27 cellular contexts compared by ENCODE assay signal in the genomic region with DNA sequence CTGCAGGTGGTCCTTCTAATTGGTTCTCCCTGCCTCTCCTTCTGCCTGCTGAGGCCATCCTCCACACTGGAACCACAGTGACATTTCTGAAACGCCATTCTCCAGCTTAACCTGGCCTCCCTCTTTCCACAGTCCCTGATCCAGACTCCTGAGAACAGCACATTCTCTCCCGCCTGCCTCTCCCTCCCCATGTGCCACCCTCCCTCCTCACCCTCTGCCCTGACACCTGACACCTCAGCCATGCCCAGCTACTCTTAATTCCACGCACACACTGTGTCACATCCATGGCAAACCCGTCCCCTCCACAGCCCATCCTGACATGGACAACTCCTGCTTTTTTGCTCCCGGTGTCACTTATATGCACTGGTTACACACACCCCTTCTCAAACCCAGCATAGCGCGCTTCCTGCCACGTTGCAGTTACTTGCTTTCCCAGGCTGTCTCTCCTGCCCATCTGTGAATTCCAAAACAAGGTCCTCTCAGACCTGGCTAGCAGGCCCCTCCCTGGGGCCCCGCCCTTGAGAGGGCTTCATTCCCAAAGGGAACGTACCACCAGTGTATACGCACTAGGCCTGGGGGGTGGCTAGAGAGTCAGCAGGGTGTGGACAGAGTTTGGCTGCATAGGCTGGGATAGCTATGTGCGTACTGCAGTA.
DNase-seq lines count a peak whose midpoint lies in the region; ATAC-seq and TF ChIP-seq lines count a peak whose summit lies in the region.
"Had no signal": no experiment of that assay in that cellular context is flagged by ENCODE, and none has a peak within 500 bp of the region (broad histone marks: within the 10 kb centered on the region; RNA-seq: fewer than 3 reads in every experiment).

No MANE protein-coding gene starts in this region.

- peaks cover 0 to 6% of the 10 kb centered on the region in 2 donors for H3K4me1 ChIP-seq in right atrium auricular region
- H3K4me1 ChIP-seq in gastroesophageal sphincter = peaks cover 0 to 14% (median 0%) of the 10 kb centered on the region in 3 donors
- H3K4me1 ChIP-seq in neuronal stem cell (ENCODE audit: control insufficient read depth in 2 of 2, insufficient read depth in 1 of 2, low read depth in 1 of 2, low read length in 2 of 2) = peaks cover 0 to 9% of the 10 kb centered on the region in 2 donors
- H3K4me1 ChIP-seq: BE2C had no signal

- H4K91ac ChIP-seq in neuronal stem cell (ENCODE audit: low read depth, low read length, poor library complexity) = peak overlapping the region; percentile 9

- H3K4me3 ChIP-seq in right atrium auricular region (no peak overlapping the region), gastroesophageal sphincter (no peak overlapping the region), neuronal stem cell (ENCODE audit: low read length in 2 of 2) (peak overlapping the region in 1 of 2 donors; percentile 30)
- H3K4me3 ChIP-seq: coronary artery, MG63, thoracic aorta had no signal

- no peak overlapping the region for H3K4ac ChIP-seq in neuronal stem cell (ENCODE audit: low read length)

- no peak overlapping the region for H3K27ac Mint-ChIP-seq in activated naive CD4-positive, alpha-beta T cell treated with anti-CD3 and anti-CD28 coated beads, Interleukin-2, amount 10 ng/mL, durations not matched to agents 7 days and 5 days
- H3K27ac Mint-ChIP-seq: activated T-helper 1 cell treated with anti-CD3 and anti-CD28 coated beads, Interleukin-12 subunit alpha, Interleukin-12 subunit beta, Interleukin-2, Interleukin-4 antibody, amounts not matched to agents 30 ng/mL and 10 ng/mL and 1 ng/mL, durations not matched to agents 14 hours and 24 hours and 36 hours; nephron had no signal

- ATAC-seq in Right ventricle myocardium inferior (peak; percentile 60), gastroesophageal sphincter (peak; percentile 16)
- ATAC-seq in stimulated activated naive CD8-positive, alpha-beta T cell treated with anti-CD3 and anti-CD28 coated beads, Interleukin-15, Interleukin-2, amounts not matched to agents 100 U/mL and 50 U/mL, for 24 hours = no peak

- no peak overlapping the region for H3K4me2 ChIP-seq in neuronal stem cell (ENCODE audit: insufficient read depth, low read length, poor library complexity, severe bottlenecking)

- TF ChIP-seq CTCF in right atrium auricular region (IDR thresholded peaks at IDR 0.05) (no peak), gastroesophageal sphincter (IDR thresholded peaks at IDR 0.05) (no peak)

- no peak overlapping the region for H3K23ac ChIP-seq in neuronal stem cell (ENCODE audit: low read depth, low read length, poor library complexity)

- H3K9ac ChIP-seq in neuronal stem cell (ENCODE audit: low read depth, low read length, poor library complexity) = peak overlapping the region; percentile 7

- H3K14ac ChIP-seq in neuronal stem cell (ENCODE audit: low read length) = no peak overlapping the region

- TF ChIP-seq EP300 in gastroesophageal sphincter (IDR thresholded peaks at IDR 0.05) = no peak

- no peak overlapping the region for H3K4me3 Mint-ChIP-seq in activated naive CD4-positive, alpha-beta T cell treated with anti-CD3 and anti-CD28 coated beads, Interleukin-2, amount 10 ng/mL, durations not matched to agents 7 days and 5 days
- H3K4me3 Mint-ChIP-seq: activated T-helper 1 cell treated with anti-CD3 and anti-CD28 coated beads, Interleukin-12 subunit alpha, Interleukin-12 subunit beta, Interleukin-2, Interleukin-4 antibody, amounts not matched to agents 30 ng/mL and 10 ng/mL and 1 ng/mL, durations not matched to agents 14 hours and 24 hours and 36 hours; nephron had no signal

- H2BK12ac ChIP-seq in neuronal stem cell (ENCODE audit: low read length) = no peak overlapping the region

- peaks cover 16% of the 10 kb centered on the region for H3K4me1 Mint-ChIP-seq in activated naive CD4-positive, alpha-beta T cell treated with anti-CD3 and anti-CD28 coated beads, Interleukin-2, amount 10 ng/mL, durations not matched to agents 7 days and 5 days

- 63 to 75% methylated on average over 7 to 8 of the region's 12 CpGs for WGBS in gastroesophageal sphincter (ENCODE audit: low coverage in 1 of 2), 2 donors
- no CpG with 5 or more reads among the region's 12 CpGs for WGBS in neuronal stem cell (ENCODE audit: extremely low coverage in 2 of 2, insufficient read length in 2 of 2, insufficient replicate concordance in 1 of 2), 2 donors

- no peak overlapping the region for H2AFZ ChIP-seq in neuronal stem cell (ENCODE audit: low read length)

- peak overlapping the region in 1 of 2 donors; percentile 24 for H3K27ac ChIP-seq in right atrium auricular region
- H3K27ac ChIP-seq in gastroesophageal sphincter = peak overlapping the region in 3 of 4 donors; percentile 11 to 41 (median 26)
- H3K27ac ChIP-seq in neuronal stem cell (replicated peaks; ENCODE audit: low read length) = no peak overlapping the region
- H3K27ac ChIP-seq: thoracic aorta had no signal

- H3K27me3 ChIP-seq in right atrium auricular region = no peaks in the 10 kb centered on the region
- H3K27me3 ChIP-seq in gastroesophageal sphincter = no peaks in the 10 kb centered on the region
- no peaks in the 10 kb centered on the region for H3K27me3 ChIP-seq in neuronal stem cell (ENCODE audit: control insufficient read depth in 3 of 3, insufficient read depth in 3 of 3, low read depth in 1 of 3, low read length in 3 of 3)
- H3K27me3 ChIP-seq: BE2C, MG63 had no signal

- H3K18ac ChIP-seq in neuronal stem cell (ENCODE audit: low read length) = peak overlapping the region; percentile 72

- intact Hi-C loops in Right ventricle myocardium inferior (cut with DNase I) = no loop called here

- no peak overlapping the region for H2BK5ac ChIP-seq in neuronal stem cell (ENCODE audit: low read length)

- no peaks in the 10 kb centered on the region for H3K79me1 ChIP-seq in neuronal stem cell (ENCODE audit: low read depth, low read length)

- H2BK15ac ChIP-seq in neuronal stem cell (ENCODE audit: low read length) = no peak overlapping the region

- no peak overlapping the region for H2BK120ac ChIP-seq in neuronal stem cell (ENCODE audit: low read depth, low read length)

- H3K27me3 Mint-ChIP-seq in activated naive CD4-positive, alpha-beta T cell treated with anti-CD3 and anti-CD28 coated beads, Interleukin-2, amount 10 ng/mL, durations not matched to agents 7 days and 5 days = no peaks in the 10 kb centered on the region

- no peak for TF ChIP-seq POLR2A in gastroesophageal sphincter (IDR thresholded peaks at IDR 0.05)

- no peaks in the 10 kb centered on the region for H3K9me3 ChIP-seq in right atrium auricular region
- no peaks in the 10 kb centered on the region for H3K9me3 ChIP-seq in gastroesophageal sphincter
- H3K9me3 ChIP-seq in neuronal stem cell (replicated peaks in 1 of 2; ENCODE audit: control insufficient read depth in 2 of 2, insufficient read depth in 1 of 2, low read depth in 1 of 2, low read length in 2 of 2) = no peaks in the 10 kb centered on the region
- H3K9me3 ChIP-seq: BE2C, MG63, thoracic aorta had no signal

- DNase-seq in Right ventricle myocardium inferior (ENCODE audit: missing footprints) = no peak
- DNase-seq in right atrium auricular region (ENCODE audit: low spot score) = no peak
- no peak for DNase-seq in neuronal stem cell (ENCODE audit: low spot score)
- DNase-seq in stimulated activated naive CD8-positive, alpha-beta T cell treated with anti-CD3 and anti-CD28 coated beads, Interleukin-15, Interleukin-2, amounts not matched to agents 100 U/mL and 50 U/mL, for 24 hours = no peak
- no peak for DNase-seq in activated naive CD4-positive, alpha-beta T cell treated with anti-CD3 and anti-CD28 coated beads, Interleukin-2, amount 10 ng/mL, durations not matched to agents 7 days and 5 days
- DNase-seq in activated CD4-positive, alpha-beta T cell treated with anti-CD3 and anti-CD28 coated beads for 4 hours = no peak
- no peak for DNase-seq in effector CD4-positive, alpha-beta T cell
- DNase-seq: activated CD4-positive, alpha-beta T cell treated with anti-CD3 and anti-CD28 coated beads, Interleukin-2, amount 50 U/mL, for 4 hours; activated CD4-positive, CD25-positive, alpha-beta regulatory T cell; activated naive CD4-positive, alpha-beta T cell treated with anti-CD3 and anti-CD28 coated beads, Interleukin-2, amount 50 U/mL, for 16 hours; BE2C; DMS79; GDM1; HCEC 1CT; KG1; MG63; NCI-H1105 treated with DMSO at 0.1 percent for 48 hours; NCI-H2029 treated with DMSO at 0.1 percent for 48 hours; NCI-H748 treated with DMSO at 0.1 percent for 48 hours; posterior cingulate gyrus; stimulated activated naive CD4-positive, alpha-beta T cell; T-helper 1 cell had no signal

- H2AK5ac ChIP-seq in neuronal stem cell (ENCODE audit: low read depth, low read length) = no peak overlapping the region

- H4K8ac ChIP-seq in neuronal stem cell (ENCODE audit: low read depth, low read length) = no peak overlapping the region

- CTCF ChIA-PET in activated naive CD4-positive, alpha-beta T cell treated with anti-CD3 and anti-CD28 coated beads, Interleukin-2, amount 10 ng/mL, durations not matched to agents 7 days and 5 days (lab: Charles Lee) = no interaction called here

- H3K36me3 ChIP-seq in right atrium auricular region (peaks cover 78% of the 10 kb centered on the region), gastroesophageal sphincter (peaks cover 0 to 100% of the 10 kb centered on the region in 2 donors), neuronal stem cell (replicated peaks in 1 of 2; ENCODE audit: control insufficient read depth in 2 of 2, insufficient read depth in 2 of 2, low read length in 2 of 2) (peaks cover 5 to 57% of the 10 kb centered on the region in 2 donors)

- no peaks in the 10 kb centered on the region for H3K9me3 Mint-ChIP-seq in activated naive CD4-positive, alpha-beta T cell treated with anti-CD3 and anti-CD28 coated beads, Interleukin-2, amount 10 ng/mL, durations not matched to agents 7 days and 5 days
- H3K9me3 Mint-ChIP-seq: activated T-helper 1 cell treated with anti-CD3 and anti-CD28 coated beads, Interleukin-12 subunit alpha, Interleukin-12 subunit beta, Interleukin-2, Interleukin-4 antibody, amounts not matched to agents 30 ng/mL and 10 ng/mL and 1 ng/mL, durations not matched to agents 14 hours and 24 hours and 36 hours; nephron had no signal

- peaks cover 40% of the 10 kb centered on the region for H3K36me3 Mint-ChIP-seq in activated naive CD4-positive, alpha-beta T cell treated with anti-CD3 and anti-CD28 coated beads, Interleukin-2, amount 10 ng/mL, durations not matched to agents 7 days and 5 days
